Comparison of ENCODE assay signal across 8 cellular contexts in the genomic region with DNA sequence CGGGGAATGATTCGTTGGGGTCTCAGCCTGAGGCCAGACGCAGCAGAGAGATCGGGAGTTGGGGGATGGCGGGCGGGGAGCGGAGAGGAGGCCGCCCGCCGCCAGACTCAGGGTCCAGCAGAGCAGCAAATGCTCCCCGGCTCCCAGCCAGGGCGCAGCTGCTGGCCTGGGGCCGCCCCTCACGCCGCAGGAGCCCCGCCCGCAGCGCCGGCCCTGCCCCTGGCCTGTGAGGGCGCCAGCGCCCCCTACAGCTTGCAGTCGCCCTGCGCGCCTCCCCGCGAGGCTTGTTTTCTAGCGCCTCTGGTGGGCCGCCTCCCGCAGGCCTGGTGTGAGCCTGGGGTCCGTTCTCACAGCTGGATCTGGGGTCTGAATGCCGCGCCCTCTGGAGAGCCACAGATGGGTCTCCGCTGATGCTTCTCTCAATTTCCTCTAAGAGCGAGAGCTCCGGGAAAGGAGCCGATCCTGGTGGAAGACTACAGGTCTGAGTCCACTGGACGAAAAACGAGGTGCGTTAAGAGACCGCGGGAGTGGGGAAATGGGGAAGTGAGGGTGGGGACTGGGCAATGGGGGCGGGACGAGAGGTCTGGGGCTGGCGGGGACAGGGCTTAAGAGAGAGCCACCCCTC. TPM values are rescaled to one million over a fixed set of nuclear protein-coding genes. Genes with fewer than 3 reads are reported as not detected.
DNase-seq lines count a peak whose midpoint lies in the region; ATAC-seq and TF ChIP-seq lines count a peak whose summit lies in the region.

No MANE protein-coding gene starts in this region.

- H4K20me1 ChIP-seq in HCT116 (ENCODE audit: insufficient read depth), result no peaks in the 10 kb centered on the region
- H4K20me1 ChIP-seq in MM.1S (ENCODE audit: insufficient read depth, low read length), result no peaks in the 10 kb centered on the region

- H3K9me2 ChIP-seq in HCT116 (ENCODE audit: insufficient read depth) (no peaks in the 10 kb centered on the region), MM.1S (replicated peaks; ENCODE audit: insufficient read depth, low read length) (no peaks in the 10 kb centered on the region)

- H3K4me1 ChIP-seq in HCT116 (ENCODE audit: control insufficient read depth in 1 of 2, insufficient read depth in 2 of 2, low read length in 2 of 2), result peaks cover 6 to 15% of the 10 kb centered on the region in 2 experiments; a peak in 3 of 4 replicates
- peaks cover 15% of the 10 kb centered on the region for H3K4me1 ChIP-seq in MM.1S (ENCODE audit: low read length)
- peaks cover 6% of the 10 kb centered on the region for H3K4me1 ChIP-seq in SJSA1 (replicated peaks)

- TF ChIP-seq CTCF in GM06990 (IDR thresholded peaks at IDR 0.05; ENCODE audit: insufficient read depth, low read length, poor library complexity, severe bottlenecking) (peak; percentile 94), HCT116 (IDR thresholded peaks at IDR 0.05 in 2 of 3, conservative IDR thresholded peaks at IDR 0.05 in 1 of 3; ENCODE audit: borderline replicate concordance in 1 of 3, insufficient read depth in 1 of 3, low read depth in 2 of 3, low read length in 2 of 3) (peak; percentile 98 to 99 (median 99)), MM.1S (IDR thresholded peaks at IDR 0.05; ENCODE audit: low read length) (peak; percentile 99)

- H3K4me3 ChIP-seq in GM06990 (replicated peaks; ENCODE audit: low read depth, low read length) (peak overlapping the region; percentile 67), HCT116 (replicated peaks in 1 of 2; ENCODE audit: low read depth in 1 of 2, low read length in 2 of 2) (peak overlapping the region; percentile 64 to 65), MM.1S (ENCODE audit: low read length) (peak overlapping the region; percentile 78), SJSA1 (peak overlapping the region; percentile 46)

- BruUV-seq in HCT116 (replicated peaks; lab: Mats Ljungman, UMichigan), result no TSS peak

- no peaks in the 10 kb centered on the region for H3K27me3 ChIP-seq in GM06990 (replicated peaks; ENCODE audit: control insufficient read depth, insufficient read depth, low read length)
- H3K27me3 ChIP-seq in HCT116 (ENCODE audit: insufficient read depth, low read length), result no peaks in the 10 kb centered on the region
- no peaks in the 10 kb centered on the region for H3K27me3 ChIP-seq in MM.1S (replicated peaks; ENCODE audit: insufficient read depth, low read length)
- H3K27me3 ChIP-seq in SJSA1 (replicated peaks), result no peaks in the 10 kb centered on the region

- peak; percentile 61 for TF ChIP-seq POLR2A in HCT116 (IDR thresholded peaks at IDR 0.05; ENCODE audit: borderline replicate concordance, extremely low read depth, insufficient read depth, insufficient read length)

- H3K4me3 Mint-ChIP-seq in activated naive CD4-positive, alpha-beta T cell treated with anti-CD3 and anti-CD28 coated beads, Interleukin-2, amount 10 ng/mL, durations not matched to agents 7 days and 5 days, result peak overlapping the region; percentile 83

- H3K79me2 ChIP-seq in HCT116 (ENCODE audit: insufficient read depth, low read length) (peaks cover 12% of the 10 kb centered on the region), MM.1S (ENCODE audit: low read length) (0 out of 2 replicates have a peak, but pooled peaks cover 2% of the 10 kb centered on the region)

- no peaks in the 10 kb centered on the region for H3K9me3 ChIP-seq in HCT116 (ENCODE audit: control insufficient read depth in 1 of 2, insufficient read depth in 1 of 2, low read depth in 1 of 2, low read length in 2 of 2)
- H3K9me3 ChIP-seq in MM.1S (replicated peaks; ENCODE audit: insufficient read depth, low read length), result no peaks in the 10 kb centered on the region
- no peaks in the 10 kb centered on the region for H3K9me3 ChIP-seq in SJSA1 (replicated peaks)

- H2AFZ ChIP-seq in HCT116 (ENCODE audit: low read depth, low read length, poor library complexity, severe bottlenecking), result peak overlapping the region; percentile 94
- H2AFZ ChIP-seq in MM.1S (ENCODE audit: low read length), result peak overlapping the region; percentile 90

- no peaks in the 10 kb centered on the region for H3K27me3 Mint-ChIP-seq in activated naive CD4-positive, alpha-beta T cell treated with anti-CD3 and anti-CD28 coated beads, Interleukin-2, amount 10 ng/mL, durations not matched to agents 7 days and 5 days

- peak; percentile 73 for TF ChIP-seq RAD21 in HCT116 (IDR thresholded peaks at IDR 0.05; ENCODE audit: low read depth)

- peak overlapping the region; percentile 55 for H3K27ac ChIP-seq in HCT116 (ENCODE audit: low read depth, low read length)
- H3K27ac ChIP-seq in MM.1S (ENCODE audit: low read length), result peak overlapping the region; percentile 80
- H3K27ac ChIP-seq in SJSA1, result peak overlapping the region; percentile 55
- peak overlapping the region; percentile 84 for H3K27ac ChIP-seq in temporal lobe (ENCODE audit: low read depth, low read length)

- POLR2A ChIA-PET in HCT116 (lab: Charles Lee), result interaction anchor here (0.5 to 2.1 kb wide), 12 partner anchors 10 to 60 kb away, joined by 3 to 8 read pairs (median 4); a partner anchor contains a TSS

- peaks cover 27% of the 10 kb centered on the region for H3K4me1 Mint-ChIP-seq in activated naive CD4-positive, alpha-beta T cell treated with anti-CD3 and anti-CD28 coated beads, Interleukin-2, amount 10 ng/mL, durations not matched to agents 7 days and 5 days

- H3K9ac ChIP-seq in HCT116 (ENCODE audit: low read length) (peak overlapping the region; percentile 73), MM.1S (ENCODE audit: low read length) (peak overlapping the region; percentile 82)

- intact Hi-C loops in HCT116 (cut with micrococcal nuclease), result loop anchor here (10.0 kb wide), 1 partner anchor 278 kb away; no protein-coding TSS in a partner anchor

- no peaks in the 10 kb centered on the region for H3K9me3 Mint-ChIP-seq in activated naive CD4-positive, alpha-beta T cell treated with anti-CD3 and anti-CD28 coated beads, Interleukin-2, amount 10 ng/mL, durations not matched to agents 7 days and 5 days

- DNase-seq in GM06990 (ENCODE audit: extremely low read depth, insufficient read length) (peak; percentile 96), HCT116 (ENCODE audit: low read depth, low spot score) (peak; percentile 78), MM.1S (peak; percentile 92), SJSA1 (ENCODE audit: low read depth in 1 of 2, low spot score in 2 of 2) (peak; percentile 91 to 97), globus pallidus (ENCODE audit: low spot score) (peak; percentile 91), occipital lobe (lab: John Stamatoyannopoulos, UW) (peak; percentile 89)
- DNase-seq in activated naive CD4-positive, alpha-beta T cell treated with anti-CD3 and anti-CD28 coated beads, Interleukin-2, amount 10 ng/mL, durations not matched to agents 7 days and 5 days, result peak; percentile 94

- H3F3A ChIP-seq in MM.1S (ENCODE audit: insufficient read depth, low read length), result peaks cover 21% of the 10 kb centered on the region

- ATAC-seq in HCT116, result peak; percentile 92

- H3K27ac Mint-ChIP-seq in activated naive CD4-positive, alpha-beta T cell treated with anti-CD3 and anti-CD28 coated beads, Interleukin-2, amount 10 ng/mL, durations not matched to agents 7 days and 5 days, result peak overlapping the region; percentile 88

- no peaks in the 10 kb centered on the region; the same call in 1 of the 2 replicates for H3K36me3 ChIP-seq in GM06990 (ENCODE audit: control insufficient read depth, insufficient read depth, low read length)
- H3K36me3 ChIP-seq in HCT116 (ENCODE audit: control insufficient read depth in 1 of 2, insufficient read depth in 2 of 2, low read length in 2 of 2), result no peaks in the 10 kb centered on the region
- H3K36me3 ChIP-seq in MM.1S (replicated peaks; ENCODE audit: insufficient read depth, low read length), result no peaks in the 10 kb centered on the region
- peaks cover 5% of the 10 kb centered on the region for H3K36me3 ChIP-seq in SJSA1

- H3K4me2 ChIP-seq in HCT116 (ENCODE audit: low read length) (peak overlapping the region; percentile 78), MM.1S (ENCODE audit: low read depth, low read length) (peak overlapping the region; percentile 93)

- CTCF ChIA-PET in HCT116 (lab: Charles Lee), result interaction anchor here (0.6 to 3.8 kb wide), 17 partner anchors 9 to 1550 kb away, joined by 3 to 20 read pairs (median 4); a partner anchor contains a TSS
- CTCF ChIA-PET in activated naive CD4-positive, alpha-beta T cell treated with anti-CD3 and anti-CD28 coated beads, Interleukin-2, amount 10 ng/mL, durations not matched to agents 7 days and 5 days (lab: Charles Lee), result interaction anchor here (0.7 to 5.0 kb wide), 19 partner anchors 10 to 274 kb away, joined by 3 to 79 read pairs (median 5); a partner anchor contains a TSS

- H3K36me3 Mint-ChIP-seq in activated naive CD4-positive, alpha-beta T cell treated with anti-CD3 and anti-CD28 coated beads, Interleukin-2, amount 10 ng/mL, durations not matched to agents 7 days and 5 days, result peaks cover 12% of the 10 kb centered on the region

- RAD21 ChIA-PET in HCT116 (lab: Charles Lee; ENCODE audit: low non-redundant PET in 1 of 2, low total read pairs in 2 of 2, uncharacterized antibody in 2 of 2, unreplicated experiment in 2 of 2), result no interaction called here

TF ChIP-seq in HCT116, 20 proteins besides CTCF, POLR2A, EP300 and RAD21 (continues in another document):
- TF ChIP-seq SIN3A (IDR thresholded peaks at IDR 0.05; ENCODE audit: low read depth) (no peak), EGR1 (IDR thresholded peaks at IDR 0.05; ENCODE audit: low read depth) (no peak), TCF7L2 (IDR thresholded peaks at IDR 0.05; ENCODE audit: borderline replicate concordance, extremely low read depth, insufficient read depth, insufficient read length) (no peak), ZFX (IDR thresholded peaks at IDR 0.05) (peak; percentile 71), EZH2 (IDR thresholded peaks at IDR 0.05) (no peak), YY1 (IDR thresholded peaks at IDR 0.05; ENCODE audit: extremely low read depth, insufficient replicate concordance, low read depth, low read length) (peak; percentile 23), POLR2AphosphoS5 (IDR thresholded peaks at IDR 0.05; ENCODE audit: low read depth, low read length) (peak; percentile 46), SP1 (IDR thresholded peaks at IDR 0.05; ENCODE audit: low read depth) (peak; percentile 32; the same call in 1 of the 2 replicates), CEBPB (IDR thresholded peaks at IDR 0.05; ENCODE audit: low read depth) (no peak)
- TF ChIP-seq, protein P1, sequence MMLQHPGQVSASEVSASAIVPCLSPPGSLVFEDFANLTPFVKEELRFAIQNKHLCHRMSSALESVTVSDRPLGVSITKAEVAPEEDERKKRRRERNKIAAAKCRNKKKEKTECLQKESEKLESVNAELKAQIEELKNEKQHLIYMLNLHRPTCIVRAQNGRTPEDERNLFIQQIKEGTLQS (IDR thresholded peaks at IDR 0.05), result no peak

RNA-seq across cellular contexts. Expression of a gene that starts 29.9 kb away (rescaled TPM):
- 9.6 TPM for total RNA-seq in HCT116 (2021; ENCODE audit: unreplicated experiment)
- 5.0 and 6.2 TPM in 2 replicates for polyA plus RNA-seq in HCT116 (2012)
- 7.0 and 7.2 TPM in 2 replicates for total RNA-seq in SJSA1 (2014; rRNA removed; shearing (Covaris generic))
- total RNA-seq in occipital lobe, result 0.47 TPM
- 0.49 TPM for total RNA-seq in temporal lobe

Comparison
In these comparisons a context has a peak if more than half of its experiments do, and no peak if none do; other contexts are left out.
1. Peak in every context shown above with its lines: DNase-seq, ATAC-seq, H3K4me3 ChIP-seq and H3K27ac ChIP-seq.